Comparison of ENCODE assay signal across 8 cellular contexts in the genomic region with DNA sequence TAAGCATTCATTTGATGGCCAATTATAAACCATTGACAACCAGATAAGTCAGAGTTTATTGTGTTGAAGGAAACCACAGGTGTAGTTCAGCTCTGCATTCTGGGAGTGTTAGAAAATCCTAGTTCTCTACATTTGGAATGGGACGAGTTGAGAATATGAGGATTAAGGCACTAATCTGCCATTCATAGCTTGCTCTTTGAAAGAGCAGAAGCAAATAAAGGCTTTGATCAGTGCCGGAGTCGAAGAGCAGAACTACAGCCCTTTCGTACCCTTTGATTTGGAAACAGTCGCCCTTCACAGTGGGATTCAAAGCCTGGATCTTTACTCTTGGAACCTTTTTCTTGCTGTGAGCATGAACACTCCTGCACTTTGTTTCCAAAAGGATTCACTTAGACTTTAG.
"Had no signal": no experiment of that assay in that cellular context is flagged by ENCODE, and none has a peak within 500 bp of the region (broad histone marks: within the 10 kb centered on the region; RNA-seq: fewer than 3 reads in every experiment).

No MANE protein-coding gene starts in this region.

- DNase-seq: GOT3, H9, HFFc6 had no signal

- H3K27ac Mint-ChIP-seq: H9, HFFc6 had no signal

- FAIRE-seq: H54, HepG2 had no signal

- ATAC-seq: HCT116, HepG2 had no signal

- H3K27ac ChIP-seq: HL-60 had no signal

- H3K4me1 Mint-ChIP-seq: IgD-negative memory B cell had no signal

- H3K27me3 Mint-ChIP-seq: IgD-negative memory B cell had no signal

- H3K4me3 Mint-ChIP-seq: H9, HFFc6 had no signal

- H3K36me3 Mint-ChIP-seq: IgD-negative memory B cell had no signal

- H3K9me3 Mint-ChIP-seq: H9 had no signal
